In the genomic region with DNA sequence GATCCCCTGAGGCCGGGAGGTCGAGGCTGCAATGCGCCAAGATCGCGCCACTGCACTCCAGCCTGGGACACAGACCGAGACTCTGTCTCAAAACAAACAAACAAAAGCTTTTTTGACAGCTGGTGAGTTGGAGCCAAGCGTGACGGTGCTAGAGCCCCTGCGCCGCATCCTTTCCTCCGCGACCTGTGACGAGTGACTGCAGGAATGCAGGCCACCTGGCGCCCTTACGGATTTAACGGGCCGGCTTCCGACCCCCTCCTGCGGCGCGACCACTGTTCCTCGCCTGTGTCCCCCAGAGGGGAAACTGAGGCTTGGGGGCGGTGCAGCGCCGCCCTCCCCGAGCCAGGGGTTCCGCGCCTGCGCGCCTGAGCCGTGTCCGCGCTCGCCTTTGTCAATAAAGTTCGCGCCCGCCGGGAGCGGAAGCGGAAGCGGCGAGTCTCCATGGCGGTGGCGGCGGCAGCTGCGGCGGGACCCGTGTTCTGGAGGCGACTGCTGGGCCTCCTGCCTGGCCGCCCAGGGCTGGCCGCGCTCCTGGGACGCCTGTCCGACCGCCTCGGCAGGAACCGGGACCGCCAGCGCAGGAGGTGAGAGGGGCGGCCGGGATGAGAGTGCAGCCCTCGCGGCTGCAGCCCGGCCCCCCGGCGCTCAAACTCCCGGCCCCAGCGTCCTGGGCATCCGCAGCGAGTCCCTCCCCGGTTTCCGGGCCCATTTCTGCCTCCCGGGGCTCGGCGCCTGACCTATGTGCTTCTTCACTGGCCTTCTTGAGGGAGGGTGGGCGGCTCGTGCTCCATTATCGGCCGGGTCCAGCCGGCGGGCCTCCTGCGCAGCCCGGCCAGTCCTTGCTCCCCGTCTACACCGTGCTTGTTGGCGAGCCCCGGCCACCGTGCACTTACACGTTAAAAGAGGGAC, we compare ENCODE assay signal across 8 cellular contexts. TPM values are rescaled to one million over a fixed set of nuclear protein-coding genes. Genes with fewer than 3 reads are reported as not detected.
DNase-seq lines count a peak whose midpoint lies in the region; ATAC-seq, FAIRE-seq and TF ChIP-seq lines count a peak whose summit lies in the region.

Gene PGS1, plus strand, starts transcription at position 425 of the 909 bp plus-strand sequence. Its CDS starts 17 bp downstream, at position 442.

- peaks cover 50% of the 10 kb centered on the region for H3K4me1 Mint-ChIP-seq in activated CD8-positive, alpha-beta memory T cell treated with anti-CD3 and anti-CD28 coated beads, Interleukin-2, amount 10 ng/mL, durations not matched to agents 7 days and 5 days

- H3K27me3 Mint-ChIP-seq in activated CD8-positive, alpha-beta memory T cell treated with anti-CD3 and anti-CD28 coated beads, Interleukin-2, amount 10 ng/mL, durations not matched to agents 7 days and 5 days: peaks cover 3% of the 10 kb centered on the region

- FAIRE-seq in GM12891 (lab: Jason Lieb, UNC): peak; percentile 78

- H3K4me3 ChIP-seq in endocrine pancreas (ENCODE audit: control insufficient read depth, insufficient read depth, low read length): peak within 1 kb of the TSS; percentile 65

- 0 out of 2 replicates have a peak, but pooled peaks have one; percentile 26 for TF ChIP-seq POLR2A in GM12891 (IDR thresholded peaks at IDR 0.05; ENCODE audit: low read depth, low read length)

- peak; percentile 40 for ATAC-seq in HG03108 (IDR thresholded peaks at IDR 0.05; ENCODE audit: unreplicated experiment)
- peak; percentile 67 for ATAC-seq in activated CD8-positive, alpha-beta memory T cell treated with anti-CD3 and anti-CD28 coated beads, Interleukin-2, amount 10 ng/mL, durations not matched to agents 7 days and 5 days
- no peak for ATAC-seq in HG03469 (IDR thresholded peaks at IDR 0.05; ENCODE audit: unreplicated experiment)

- H3K27ac Mint-ChIP-seq in activated CD8-positive, alpha-beta memory T cell treated with anti-CD3 and anti-CD28 coated beads, Interleukin-2, amount 10 ng/mL, durations not matched to agents 7 days and 5 days: peak within 1 kb of the TSS; percentile 89

- peak; percentile 81 for DNase-seq in GM12891 (ENCODE audit: insufficient read length, low spot score)
- DNase-seq in NOMO-1 (lab: John Stamatoyannopoulos, UW; ENCODE audit: unreplicated experiment in 2 of 2): peak; percentile 53 to 60
- DNase-seq in activated CD8-positive, alpha-beta memory T cell treated with anti-CD3 and anti-CD28 coated beads, Interleukin-2, amount 10 ng/mL, durations not matched to agents 7 days and 5 days: peak; percentile 89
- DNase-seq in mesenteric fat pad (ENCODE audit: low spot score): peak; percentile 95
- DNase-seq in stimulated activated CD8-positive, alpha-beta memory T cell treated with anti-CD3 and anti-CD28 coated beads, Interleukin-15, amount 100 ng/mL, for 4 hours (ENCODE audit: low read depth in 2 of 2): peak; percentile 67 to 69

- no peaks in the 10 kb centered on the region for H3K9me3 Mint-ChIP-seq in activated CD8-positive, alpha-beta memory T cell treated with anti-CD3 and anti-CD28 coated beads, Interleukin-2, amount 10 ng/mL, durations not matched to agents 7 days and 5 days (ENCODE audit: low read depth)

- H3K4me3 Mint-ChIP-seq in activated CD8-positive, alpha-beta memory T cell treated with anti-CD3 and anti-CD28 coated beads, Interleukin-2, amount 10 ng/mL, durations not matched to agents 7 days and 5 days: peak within 1 kb of the TSS; percentile 89

- peak within 1 kb of the TSS; percentile 87 for H3K9ac ChIP-seq in endocrine pancreas (ENCODE audit: control insufficient read depth, insufficient read depth, low read length)

- no peaks in the 10 kb centered on the region for H3K27me3 ChIP-seq in endocrine pancreas (ENCODE audit: control insufficient read depth, insufficient read depth, low read length)

- H3K4me1 ChIP-seq in endocrine pancreas (ENCODE audit: control insufficient read depth, insufficient read depth, low read length): no peaks in the 10 kb centered on the region

- H3K9me3 ChIP-seq in endocrine pancreas (ENCODE audit: control insufficient read depth, low read length): no peaks in the 10 kb centered on the region

- H3K36me3 Mint-ChIP-seq in activated CD8-positive, alpha-beta memory T cell treated with anti-CD3 and anti-CD28 coated beads, Interleukin-2, amount 10 ng/mL, durations not matched to agents 7 days and 5 days: peaks cover 12% of the 10 kb centered on the region

- H3K36me3 ChIP-seq in endocrine pancreas (ENCODE audit: control insufficient read depth, insufficient read depth, low read length): no peaks in the 10 kb centered on the region

- CTCF ChIA-PET in activated CD8-positive, alpha-beta memory T cell treated with anti-CD3 and anti-CD28 coated beads, Interleukin-2, amount 10 ng/mL, durations not matched to agents 7 days and 5 days (lab: Charles Lee): interaction anchor here (0.6 to 8.3 kb wide), 5 partner anchors 16 to 421 kb away, joined by 3 to 73 read pairs (median 3); partner anchors contain the start of gene SOCS3

TF ChIP-seq in GM12891, 5 proteins besides CTCF, POLR2A, EP300 and RAD21:
- TF ChIP-seq SPI1 (IDR thresholded peaks at IDR 0.05; ENCODE audit: low read depth, low read length) (peak; percentile 67; the same call in 1 of the 2 replicates), POLR2AphosphoS5 (IDR thresholded peaks at IDR 0.05; ENCODE audit: low read depth, low read length) (0 out of 2 replicates have a peak, but pooled peaks have one; percentile 49), POU2F2 (IDR thresholded peaks at IDR 0.05; ENCODE audit: low read depth, low read length) (no peak), TAF1 (IDR thresholded peaks at IDR 0.05; ENCODE audit: low read depth, low read length) (peak; percentile 75; the same call in 1 of the 2 replicates), PAX5 (IDR thresholded peaks at IDR 0.05; ENCODE audit: insufficient read depth, low read length, severe bottlenecking) (peak; percentile 59)

RNA-seq across cellular contexts. Expression of gene PGS1, which starts in this region (rescaled TPM):
- 18.5 TPM for polyA plus RNA-seq in GM12891 (2012; ENCODE audit: low read depth, missing spikeins)
- 10 to 100 TPM; 52.2 to 70.2 TPM for total RNA-seq in activated CD8-positive, alpha-beta memory T cell treated with anti-CD3 and anti-CD28 coated beads, Interleukin-2, amount 10 ng/mL, durations not matched to agents 7 days and 5 days
- 64.0 TPM for total RNA-seq in mesenteric fat pad
